In the genomic region with DNA sequence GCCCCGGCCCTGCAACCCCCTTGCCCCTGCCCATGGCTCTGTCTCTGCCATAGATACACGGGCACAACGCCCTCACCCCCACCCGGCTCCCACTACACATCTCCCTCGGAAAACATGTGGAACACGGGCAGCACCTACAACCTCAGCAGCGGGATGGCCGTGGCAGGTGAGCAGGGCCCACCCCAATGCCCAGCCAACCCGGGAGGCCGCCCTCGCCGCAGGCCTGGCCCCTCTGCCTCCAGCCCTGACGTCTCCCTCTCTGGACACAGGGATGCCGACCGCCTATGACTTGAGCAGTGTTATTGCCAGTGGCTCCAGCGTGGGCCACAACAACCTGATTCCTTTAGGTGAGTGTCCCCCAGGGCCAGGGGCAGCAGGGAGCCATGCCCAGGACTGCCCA, we compare ENCODE assay signal across 14 cellular contexts.
"Had no signal": no experiment of that assay in that cellular context is flagged by ENCODE, and none has a peak within 500 bp of the region (broad histone marks: within the 10 kb centered on the region; RNA-seq: fewer than 3 reads in every experiment).

No MANE protein-coding gene starts in this region.

- H3K27ac Mint-ChIP-seq: activated naive CD4-positive, alpha-beta T cell treated with anti-CD3 and anti-CD28 coated beads, Interleukin-2, amount 10 ng/mL, durations not matched to agents 7 days and 5 days; activated T-helper 17 cell treated with anti-CD3 and anti-CD28 coated beads, Interleukin-2, amount 50 U/mL, for 72 hours had no signal

- H2AFZ ChIP-seq: parathyroid adenoma had no signal

- H3K79me2 ChIP-seq: parathyroid adenoma had no signal

- H3K4me1 ChIP-seq: esophagus muscularis mucosa, parathyroid adenoma had no signal

- H3K27ac ChIP-seq: esophagus muscularis mucosa, left lung, parathyroid adenoma, skin epidermis had no signal

- H3K4me3 Mint-ChIP-seq: activated naive CD4-positive, alpha-beta T cell treated with anti-CD3 and anti-CD28 coated beads, Interleukin-2, amount 10 ng/mL, durations not matched to agents 7 days and 5 days; activated T-helper 17 cell treated with anti-CD3 and anti-CD28 coated beads, Interleukin-2, amount 50 U/mL, for 72 hours; naive B cell had no signal

- H3K27me3 ChIP-seq: esophagus muscularis mucosa, left lung had no signal

- ATAC-seq: activated T-helper 17 cell treated with anti-CD3 and anti-CD28 coated beads, Interleukin-2, amount 50 U/mL, for 72 hours had no signal

- H3K27me3 Mint-ChIP-seq: activated naive CD4-positive, alpha-beta T cell treated with anti-CD3 and anti-CD28 coated beads, Interleukin-2, amount 10 ng/mL, durations not matched to agents 7 days and 5 days; activated T-helper 17 cell treated with anti-CD3 and anti-CD28 coated beads, Interleukin-2, amount 50 U/mL, for 72 hours; naive B cell had no signal

- H3K9ac ChIP-seq: parathyroid adenoma had no signal

- H3K4me1 Mint-ChIP-seq: activated naive CD4-positive, alpha-beta T cell treated with anti-CD3 and anti-CD28 coated beads, Interleukin-2, amount 10 ng/mL, durations not matched to agents 7 days and 5 days; activated T-helper 17 cell treated with anti-CD3 and anti-CD28 coated beads, Interleukin-2, amount 50 U/mL, for 72 hours had no signal

- H3K9me3 Mint-ChIP-seq: activated naive CD4-positive, alpha-beta T cell treated with anti-CD3 and anti-CD28 coated beads, Interleukin-2, amount 10 ng/mL, durations not matched to agents 7 days and 5 days; activated T-helper 17 cell treated with anti-CD3 and anti-CD28 coated beads, Interleukin-2, amount 50 U/mL, for 72 hours; naive B cell had no signal

- H3K4me3 ChIP-seq: esophagus muscularis mucosa, left lung, skin epidermis had no signal

- H3K9me3 ChIP-seq: esophagus muscularis mucosa, left lung had no signal

- DNase-seq: activated CD4-positive, CD25-positive, alpha-beta regulatory T cell; activated naive CD4-positive, alpha-beta T cell treated with anti-CD3 and anti-CD28 coated beads, Interleukin-2, amount 10 ng/mL, durations not matched to agents 7 days and 5 days; left lung; mammary epithelial cell; naive B cell; stimulated activated CD4-positive, alpha-beta T cell treated with anti-CD3 and anti-CD28 coated beads, Interleukin-15, amount 100 ng/mL, for 24 hours; stimulated activated CD4-positive, alpha-beta T cell treated with anti-CD3 and anti-CD28 coated beads, Interleukin-4, amount 100 ng/mL, for 1 hour; stimulated activated naive CD4-positive, alpha-beta T cell treated with Interleukin-2 at 50 U/mL for 16 hours; substantia nigra; trophoblast cell had no signal
